10 cellular contexts compared by ENCODE assay signal in genomic region chr1:20496725-20497383, GRCh38. TPM values are rescaled to one million over a fixed set of nuclear protein-coding genes. Genes with fewer than 3 reads are reported as not detected.
DNase-seq lines count a peak whose midpoint lies in the region; ATAC-seq, FAIRE-seq and TF ChIP-seq lines count a peak whose summit lies in the region.
"Not testable (repeated sequence)": the region's sequence is repeated elsewhere in the genome, so short reads cannot be mapped to it uniquely, and the experiment has no call there.
"Had no signal": no experiment of that assay in that cellular context is flagged by ENCODE, and none has a peak within 500 bp of the region (broad histone marks: within the 10 kb centered on the region; RNA-seq: fewer than 3 reads in every experiment).

No MANE protein-coding gene starts in this region.

- BruUV-seq in HCT116 (replicated peaks; lab: Mats Ljungman, UMichigan) = not testable (repeated sequence)

- TF ChIP-seq POLR2A in HCT116 (IDR thresholded peaks at IDR 0.05; ENCODE audit: borderline replicate concordance, extremely low read depth, insufficient read depth, insufficient read length) = not testable (repeated sequence)

- peak overlapping the region; percentile 76 for H3K4me2 ChIP-seq in HCT116 (ENCODE audit: low read length)

- H3K9me2 ChIP-seq in HCT116 (ENCODE audit: insufficient read depth) = not testable (repeated sequence)

- FAIRE-seq in bronchial epithelial cell (lab: Jason Lieb, UNC) = not testable (repeated sequence)

- CTCF ChIA-PET in HCT116 (lab: Charles Lee) = not testable (repeated sequence)

- not testable (repeated sequence) for H2AFZ ChIP-seq in HCT116 (ENCODE audit: low read depth, low read length, poor library complexity, severe bottlenecking)

- H3K79me2 ChIP-seq in HCT116 (ENCODE audit: insufficient read depth, low read length) = not testable (repeated sequence)

- not testable (repeated sequence) for ATAC-seq in HCT116; foreskin keratinocyte; stimulated activated effector memory CD8-positive, alpha-beta T cell treated with anti-CD3 and anti-CD28 coated beads, Interleukin-12 subunit alpha, Interleukin-12 subunit beta, amount 100 ng/mL, for 72 hours

- H3K36me3 Mint-ChIP-seq in activated T-cell treated with anti-CD3 and anti-CD28 coated beads, Interleukin-2, amount 50 U/mL, for 24 hours (ENCODE audit: low read depth) = peaks cover 51% of the 10 kb centered on the region
- not testable (repeated sequence) for H3K36me3 Mint-ChIP-seq in activated naive CD8-positive, alpha-beta T cell treated with anti-CD3 and anti-CD28 coated beads for 36 hours
- H3K36me3 Mint-ChIP-seq in stimulated activated effector memory CD8-positive, alpha-beta T cell treated with anti-CD3 and anti-CD28 coated beads, Interleukin-12 subunit alpha, Interleukin-12 subunit beta, amount 100 ng/mL, for 72 hours = peaks cover 31% of the 10 kb centered on the region

- not testable (repeated sequence) for H3K9me3 ChIP-seq in HCT116 (ENCODE audit: control insufficient read depth in 1 of 2, insufficient read depth in 1 of 2, low read depth in 1 of 2, low read length in 2 of 2); SJSA1 (replicated peaks)

- H3K27me3 ChIP-seq in HCT116 (ENCODE audit: insufficient read depth, low read length); SJSA1 (replicated peaks); bronchial epithelial cell (ENCODE audit: control insufficient read depth, insufficient read depth, low read length); foreskin keratinocyte: not testable (repeated sequence)

- H3K9me3 Mint-ChIP-seq in activated T-cell treated with anti-CD3 and anti-CD28 coated beads, Interleukin-2, amount 50 U/mL, for 24 hours; activated naive CD8-positive, alpha-beta T cell treated with anti-CD3 and anti-CD28 coated beads for 36 hours; stimulated activated effector memory CD8-positive, alpha-beta T cell treated with anti-CD3 and anti-CD28 coated beads, Interleukin-12 subunit alpha, Interleukin-12 subunit beta, amount 100 ng/mL, for 72 hours: not testable (repeated sequence)

- intact Hi-C loops in HCT116 (cut with micrococcal nuclease) = not testable (repeated sequence)

- not testable (repeated sequence) for H4K20me1 ChIP-seq in HCT116 (ENCODE audit: insufficient read depth)

- H3K4me1 ChIP-seq in HCT116 (ENCODE audit: control insufficient read depth in 1 of 2, insufficient read depth in 2 of 2, low read length in 2 of 2) (peaks cover 30 to 57% of the 10 kb centered on the region in 2 experiments), SJSA1 (replicated peaks) (peaks cover 32% of the 10 kb centered on the region), foreskin keratinocyte (peaks cover 35% of the 10 kb centered on the region)

- not testable (repeated sequence) for H3K27me3 Mint-ChIP-seq in activated T-cell treated with anti-CD3 and anti-CD28 coated beads, Interleukin-2, amount 50 U/mL, for 24 hours; activated naive CD8-positive, alpha-beta T cell treated with anti-CD3 and anti-CD28 coated beads for 36 hours

- RAD21 ChIA-PET in HCT116 (lab: Charles Lee; ENCODE audit: low non-redundant PET in 1 of 2, low total read pairs in 2 of 2, uncharacterized antibody in 2 of 2, unreplicated experiment in 2 of 2) = not testable (repeated sequence)

- H3K4me1 Mint-ChIP-seq in activated T-cell treated with anti-CD3 and anti-CD28 coated beads, Interleukin-2, amount 50 U/mL, for 24 hours (ENCODE audit: low read depth); stimulated activated effector memory CD8-positive, alpha-beta T cell treated with anti-CD3 and anti-CD28 coated beads, Interleukin-12 subunit alpha, Interleukin-12 subunit beta, amount 100 ng/mL, for 72 hours: not testable (repeated sequence)
- H3K4me1 Mint-ChIP-seq in activated naive CD8-positive, alpha-beta T cell treated with anti-CD3 and anti-CD28 coated beads for 36 hours = peaks cover 28% of the 10 kb centered on the region

- H3K27ac ChIP-seq in HCT116 (ENCODE audit: low read depth, low read length) (peak overlapping the region; percentile 94), SJSA1 (0 out of 2 replicates have a peak overlapping the region, but pooled peaks have one; percentile 3), foreskin keratinocyte (peak overlapping the region; percentile 95)

- not testable (repeated sequence) for TF ChIP-seq RAD21 in HCT116 (IDR thresholded peaks at IDR 0.05; ENCODE audit: low read depth)

- POLR2A ChIA-PET in HCT116 (lab: Charles Lee) = interaction anchor here (0.6 kb wide), 1 partner anchor 8 kb away, joined by 3 read pairs; no protein-coding TSS in a partner anchor

- not testable (repeated sequence) for DNase-seq in HCT116 (ENCODE audit: low read depth, low spot score); SJSA1 (ENCODE audit: low read depth in 1 of 2, low spot score in 2 of 2); activated T-cell treated with anti-CD3 and anti-CD28 coated beads, Interleukin-2, amount 50 U/mL, for 24 hours; activated naive CD8-positive, alpha-beta T cell treated with anti-CD3 and anti-CD28 coated beads for 36 hours; foreskin keratinocyte; stimulated activated effector memory CD8-positive, alpha-beta T cell treated with anti-CD3 and anti-CD28 coated beads, Interleukin-12 subunit alpha, Interleukin-12 subunit beta, amount 100 ng/mL, for 72 hours (ENCODE audit: low spot score in 2 of 2)
- peak; percentile 40 for DNase-seq in bronchial epithelial cell (ENCODE audit: low read depth)

- peaks cover 13 to 32% of the 10 kb centered on the region in 2 experiments; a peak in 3 of 4 replicates for H3K36me3 ChIP-seq in HCT116 (ENCODE audit: control insufficient read depth in 1 of 2, insufficient read depth in 2 of 2, low read length in 2 of 2)
- peaks cover 47% of the 10 kb centered on the region for H3K36me3 ChIP-seq in SJSA1
- peaks cover 15% of the 10 kb centered on the region for H3K36me3 ChIP-seq in bronchial epithelial cell (ENCODE audit: control insufficient read depth, insufficient read depth, low read length)

- not testable (repeated sequence) for TF ChIP-seq CTCF in HCT116 (IDR thresholded peaks at IDR 0.05 in 2 of 3, conservative IDR thresholded peaks at IDR 0.05 in 1 of 3; ENCODE audit: borderline replicate concordance in 1 of 3, insufficient read depth in 1 of 3, low read depth in 2 of 3, low read length in 2 of 3); bronchial epithelial cell (IDR thresholded peaks at IDR 0.05; ENCODE audit: insufficient read depth, low read length, severe bottlenecking); foreskin keratinocyte (conservative IDR thresholded peaks at IDR 0.05)

- H3K4me3 ChIP-seq in HCT116 (replicated peaks in 1 of 2; ENCODE audit: low read depth in 1 of 2, low read length in 2 of 2) = peak overlapping the region in 1 of 2 experiments; percentile 2; a peak in 1 of 4 replicates
- not testable (repeated sequence) for H3K4me3 ChIP-seq in SJSA1; bronchial epithelial cell (ENCODE audit: low read depth, low read length)

- H3K27ac Mint-ChIP-seq in activated T-cell treated with anti-CD3 and anti-CD28 coated beads, Interleukin-2, amount 50 U/mL, for 24 hours = peak overlapping the region; percentile 59
- peak overlapping the region; percentile 3 for H3K27ac Mint-ChIP-seq in activated naive CD8-positive, alpha-beta T cell treated with anti-CD3 and anti-CD28 coated beads for 36 hours
- H3K27ac Mint-ChIP-seq in stimulated activated effector memory CD8-positive, alpha-beta T cell treated with anti-CD3 and anti-CD28 coated beads, Interleukin-12 subunit alpha, Interleukin-12 subunit beta, amount 100 ng/mL, for 72 hours = peak overlapping the region; percentile 61

- H3K9ac ChIP-seq in HCT116 (ENCODE audit: low read length) = peak overlapping the region; percentile 43

- H3K4me3 Mint-ChIP-seq in activated T-cell treated with anti-CD3 and anti-CD28 coated beads, Interleukin-2, amount 50 U/mL, for 24 hours; activated naive CD8-positive, alpha-beta T cell treated with anti-CD3 and anti-CD28 coated beads for 36 hours; stimulated activated effector memory CD8-positive, alpha-beta T cell treated with anti-CD3 and anti-CD28 coated beads, Interleukin-12 subunit alpha, Interleukin-12 subunit beta, amount 100 ng/mL, for 72 hours: not testable (repeated sequence)

RNA-seq across cellular contexts. Expression of gene CAMK2N1, which starts 10.8 kb away (rescaled TPM):
- 20.5 TPM for total RNA-seq in HCT116 (2021; ENCODE audit: unreplicated experiment)
- 12.3 and 14.2 TPM in 2 replicates for polyA plus RNA-seq in HCT116 (2012)
- total RNA-seq in SJSA1 (2014; rRNA removed; shearing (Covaris generic)) = 33.8 and 37.1 TPM in 2 replicates
- total RNA-seq in activated naive CD8-positive, alpha-beta T cell treated with anti-CD3 and anti-CD28 coated beads for 36 hours = under 1 TPM; 0.25 to 0.52 TPM
- total RNA-seq in bronchial epithelial cell = 6.9 and 11.3 TPM in 2 replicates
- total RNA-seq in foreskin keratinocyte = 57.3 and 76.4 TPM in 2 replicates
- polyA plus RNA-seq in foreskin keratinocyte = 94.3 and 108 TPM in 2 replicates
- total RNA-seq: G401 had no signal

RNA-seq across cellular contexts. Expression of gene MUL1, which starts 11.1 kb away (rescaled TPM):
- 24.7 TPM for total RNA-seq in HCT116 (2021; ENCODE audit: unreplicated experiment)
- polyA plus RNA-seq in HCT116 (2012) = 19.2 and 21.0 TPM in 2 replicates
- 25.4 and 42.2 TPM in 2 replicates for total RNA-seq in SJSA1 (2014; rRNA removed; shearing (Covaris generic))
- total RNA-seq in activated naive CD8-positive, alpha-beta T cell treated with anti-CD3 and anti-CD28 coated beads for 36 hours = 10 to 100 TPM; 19.7 to 20.4 TPM
- 22.1 and 25.7 TPM in 2 replicates for total RNA-seq in bronchial epithelial cell
- 31.3 and 33.4 TPM in 2 replicates for total RNA-seq in foreskin keratinocyte
- polyA plus RNA-seq in foreskin keratinocyte = 28.8 and 31.3 TPM in 2 replicates

RNA-seq across cellular contexts. Expression of gene FAM43B, which starts 55.5 kb away (rescaled TPM):
- total RNA-seq in HCT116 (2021; ENCODE audit: unreplicated experiment) = not detected
- polyA plus RNA-seq in HCT116 (2012) = not detected in 2 replicates
- not detected in 2 replicates for total RNA-seq in SJSA1 (2014; rRNA removed; shearing (Covaris generic))
- total RNA-seq in activated naive CD8-positive, alpha-beta T cell treated with anti-CD3 and anti-CD28 coated beads for 36 hours = not detected
- not detected in 2 replicates for total RNA-seq in bronchial epithelial cell
- 0.07 TPM in 1 of 2 replicates, not detected in the other for total RNA-seq in foreskin keratinocyte
- 0.02 and 0.07 TPM in 2 replicates for polyA plus RNA-seq in foreskin keratinocyte
- total RNA-seq: CD4-positive, alpha-beta T cell; RPMI7951 had no signal

Comparison
In these comparisons a context has a peak if more than half of its experiments do, and no peak if none do; other contexts are left out.
1. H3K27ac ChIP-seq: peak in every context shown above with its lines; median percentile 95 in foreskin keratinocyte; 94 in HCT116; 3 in SJSA1.
2. H3K27ac Mint-ChIP-seq: peak in every context shown above with its lines; median percentile 61 in stimulated activated effector memory CD8-positive, alpha-beta T cell treated with anti-CD3 and anti-CD28 coated beads, Interleukin-12 subunit alpha, Interleukin-12 subunit beta, amount 100 ng/mL, for 72 hours; 59 in activated T-cell treated with anti-CD3 and anti-CD28 coated beads, Interleukin-2, amount 50 U/mL, for 24 hours; 3 in activated naive CD8-positive, alpha-beta T cell treated with anti-CD3 and anti-CD28 coated beads for 36 hours.